ENCODE assay signal across 18 cellular contexts in genomic region chr20:3826420-3826819, GRCh38. TPM values are rescaled to one million over a fixed set of nuclear protein-coding genes. Genes with fewer than 3 reads are reported as not detected.
A peak's percentile ranks its signal among the peaks of the same experiment; 100 is the strongest.
DNase-seq lines count a peak whose midpoint lies in the region; TF ChIP-seq lines count a peak whose summit lies in the region.
"Had no signal": no experiment of that assay in that cellular context is flagged by ENCODE, and none has a peak within 500 bp of the region (broad histone marks: within the 10 kb centered on the region; RNA-seq: fewer than 3 reads in every experiment).

No MANE protein-coding gene starts in this region.

- TF ChIP-seq CTCF in CD14-positive monocyte (IDR thresholded peaks at IDR 0.05) (no peak), RWPE1 (conservative IDR thresholded peaks at IDR 0.05; ENCODE audit: low read depth) (no peak), neural crest cell (conservative IDR thresholded peaks at IDR 0.05) (no peak)

- H3K27ac Mint-ChIP-seq in CD14-positive monocyte (peak overlapping the region in 4 of 7 donors; percentile 7 to 69 (median 51)), neural crest cell (ENCODE audit: unreplicated experiment) (no peak overlapping the region)
- H3K27ac Mint-ChIP-seq: HFFc6 had no signal

- CTCF ChIA-PET in RWPE1 (lab: Yijun Ruan, JAX) = interaction anchor here (0.7 to 1.8 kb wide), 3 partner anchors 8 to 26 kb away, joined by 3 to 7 read pairs (median 4); no protein-coding TSS in a partner anchor

- peaks cover 36% of the 10 kb centered on the region for H3K36me3 ChIP-seq in BLaER1

- H3K27ac ChIP-seq in BLaER1 (peak overlapping the region; percentile 40), RWPE1 (peak overlapping the region; percentile 6; the same call in 1 of the 2 replicates)

- no peaks in the 10 kb centered on the region for H3K27me3 ChIP-seq in BLaER1

- peaks cover 36% of the 10 kb centered on the region for H3K4me1 ChIP-seq in BLaER1

- 0 out of 2 replicates have a peak overlapping the region, but pooled peaks have one; percentile 26 for H3K9ac ChIP-seq in BLaER1

- H3K4me2 ChIP-seq in BLaER1 = peak overlapping the region; percentile 91

- H3K27me3 Mint-ChIP-seq in CD14-positive monocyte (ENCODE audit: low read depth in 3 of 3) (no peaks in the 10 kb centered on the region), neural crest cell (ENCODE audit: low read depth) (no peaks in the 10 kb centered on the region)
- H3K27me3 Mint-ChIP-seq: CD8-positive, alpha-beta memory T cell had no signal

- no peaks in the 10 kb centered on the region for H3K9me3 ChIP-seq in BLaER1

- intact Hi-C loops in CD14-positive monocyte (cut with micrococcal nuclease) = loop anchor here in 1 of 2 donors (10.0 kb wide), 1 partner anchor 62 kb away; the partner anchor contains the start of gene ADISSP

- H3K4me3 Mint-ChIP-seq in CD14-positive monocyte (no peak overlapping the region), neural crest cell (peak overlapping the region; percentile 19)
- H3K4me3 Mint-ChIP-seq: HFFc6 had no signal

- H3K9me3 Mint-ChIP-seq in CD14-positive monocyte = peaks cover 0 to 5% (median 0%) of the 10 kb centered on the region in 7 donors
- no peaks in the 10 kb centered on the region for H3K9me3 Mint-ChIP-seq in neural crest cell
- H3K9me3 Mint-ChIP-seq: CD8-positive, alpha-beta memory T cell; HFFc6 had no signal

- H4K20me1 ChIP-seq in BLaER1 = no peaks in the 10 kb centered on the region

- peaks cover 7% of the 10 kb centered on the region for H3K4me1 Mint-ChIP-seq in CD14-positive monocyte
- peaks cover 11% of the 10 kb centered on the region for H3K4me1 Mint-ChIP-seq in neural crest cell

- H3K4me3 ChIP-seq in BLaER1 = no peak overlapping the region

- DNase-seq in CD14-positive monocyte (ENCODE audit: low spot score) (no peak), RWPE1 (ENCODE audit: low spot score) (no peak), neural crest cell (ENCODE audit: low read depth, low spot score) (no peak), NCI-H1417 (lab: John Stamatoyannopoulos, UW) (no peak), T-helper 9 cell (no peak), DMS153 treated with DMSO at 0.1 percent for 48 hours (lab: John Stamatoyannopoulos, UW; ENCODE audit: unreplicated experiment) (no peak)
- DNase-seq: ACHN; CD8-positive, alpha-beta memory T cell; HFFc6; KBM-7; NCI-H1417 treated with DMSO at 0.1 percent for 48 hours; NCI-H187 treated with DMSO at 0.1 percent for 48 hours; NCI-H2227 treated with DMSO at 0.1 percent for 48 hours; NCI-H524; NCI-H82; OCI-M1 had no signal

- H3K36me3 Mint-ChIP-seq in CD14-positive monocyte (peaks cover 53 to 76% of the 10 kb centered on the region in 2 donors), neural crest cell (ENCODE audit: low read depth) (peaks cover 3% of the 10 kb centered on the region)

- POLR2A ChIA-PET in RWPE1 (lab: Yijun Ruan, JAX; ENCODE audit: low non-redundant PET) = interaction anchor here (0.6 kb wide), 1 partner anchor 22 kb away, joined by 6 read pairs; no protein-coding TSS in a partner anchor

RNA-seq across cellular contexts. Expression of gene AP5S1, which starts 6.1 kb away (rescaled TPM):
- 10 to 100 TPM in 1 of 2 donors, 1 to 10 TPM in 1; 8.6 to 10.8 TPM for polyA plus RNA-seq in CD14-positive monocyte
- 9.3 and 12.8 TPM in 2 replicates for total RNA-seq in neural crest cell

RNA-seq across cellular contexts. Expression of gene MAVS, which starts 20.2 kb away (rescaled TPM):
- polyA plus RNA-seq in CD14-positive monocyte = 1 to 10 TPM; 1.8 to 3.2 TPM
- 37.2 and 38.3 TPM in 2 replicates for total RNA-seq in neural crest cell

RNA-seq across cellular contexts. Expression of gene CDC25B, which starts 30.3 kb away (rescaled TPM):
- polyA plus RNA-seq in CD14-positive monocyte = 1 to 10 TPM; 3.6 to 4.0 TPM
- 46.5 and 47.5 TPM in 2 replicates for total RNA-seq in neural crest cell

RNA-seq across cellular contexts. Expression of gene CENPB, which starts 39.9 kb away (rescaled TPM):
- 1 to 10 TPM; 1.1 to 1.4 TPM for polyA plus RNA-seq in CD14-positive monocyte
- total RNA-seq in neural crest cell = 82.1 and 83.6 TPM in 2 replicates

RNA-seq across cellular contexts. Expression of gene SPEF1, which starts 45.2 kb away (rescaled TPM):
- polyA plus RNA-seq in CD14-positive monocyte = not detected
- 0.54 and 0.55 TPM in 2 replicates for total RNA-seq in neural crest cell
- total RNA-seq: RPMI7951 had no signal
- polyA plus RNA-seq: CD8-positive, alpha-beta memory T cell had no signal
